ENCODE assay signal across 14 cellular contexts in genomic region chr3:32500225-32500624, GRCh38. TPM values are rescaled to one million over a fixed set of nuclear protein-coding genes. Genes with fewer than 3 reads are reported as not detected.
A peak's percentile ranks its signal among the peaks of the same experiment; 100 is the strongest.
DNase-seq lines count a peak whose midpoint lies in the region; ATAC-seq and TF ChIP-seq lines count a peak whose summit lies in the region.
"Had no signal": no experiment of that assay in that cellular context is flagged by ENCODE, and none has a peak within 500 bp of the region (broad histone marks: within the 10 kb centered on the region; RNA-seq: fewer than 3 reads in every experiment).

No MANE protein-coding gene starts in this region.

- DNase-seq in stimulated activated naive CD8-positive, alpha-beta T cell treated with anti-CD3 and anti-CD28 coated beads, Interleukin-15, amount 100 ng/mL, for 72 hours = no peak
- DNase-seq in activated CD8-positive, alpha-beta T cell treated with anti-CD3 and anti-CD28 coated beads for 36 hours = no peak
- DNase-seq in right lobe of liver (no peak), NCI-H774 (lab: John Stamatoyannopoulos, UW) (no peak), right atrium auricular region (ENCODE audit: low spot score) (no peak)
- DNase-seq: effector memory CD4-positive, alpha-beta T cell; GDM1; NCI-H1930; NK-92 treated with Interleukin-12 subunit alpha and Interleukin-12 subunit beta, amount 100 ng/mL, for 24 hours; SW 1271 had no signal

- peak overlapping the region; percentile 98 for H3K4me3 Mint-ChIP-seq in stimulated activated naive CD8-positive, alpha-beta T cell treated with anti-CD3 and anti-CD28 coated beads, Interleukin-15, Interleukin-2, amounts not matched to agents 100 ng/mL and 50 ng/mL, for 24 hours
- H3K4me3 Mint-ChIP-seq in stimulated activated naive CD8-positive, alpha-beta T cell treated with anti-CD3 and anti-CD28 coated beads, Interleukin-15, amount 100 ng/mL, for 72 hours = peak overlapping the region in 1 of 2 donors; percentile 98
- H3K4me3 Mint-ChIP-seq in activated CD8-positive, alpha-beta T cell treated with anti-CD3 and anti-CD28 coated beads for 36 hours = peak overlapping the region; percentile 97

- H3K27me3 ChIP-seq in right lobe of liver = no peaks in the 10 kb centered on the region
- no peaks in the 10 kb centered on the region for H3K27me3 ChIP-seq in right atrium auricular region
- H3K27me3 ChIP-seq: ascending aorta had no signal

- POLR2A ChIA-PET in activated CD8-positive, alpha-beta T cell treated with anti-CD3 and anti-CD28 coated beads for 36 hours (lab: Charles Lee) = interaction anchor here (1.6 kb wide), 1 partner anchor 67 kb away, joined by 3 read pairs; no protein-coding TSS in a partner anchor

- peaks cover 24% of the 10 kb centered on the region for H3K36me3 Mint-ChIP-seq in stimulated activated naive CD8-positive, alpha-beta T cell treated with anti-CD3 and anti-CD28 coated beads, Interleukin-15, Interleukin-2, amounts not matched to agents 100 ng/mL and 50 ng/mL, for 24 hours (ENCODE audit: low read depth)
- peaks cover 17% of the 10 kb centered on the region for H3K36me3 Mint-ChIP-seq in activated CD8-positive, alpha-beta T cell treated with anti-CD3 and anti-CD28 coated beads for 36 hours (ENCODE audit: low read depth)

- no peak for TF ChIP-seq POLR2A in right lobe of liver (IDR thresholded peaks at IDR 0.05)

- intact Hi-C loops in activated CD8-positive, alpha-beta T cell treated with anti-CD3 and anti-CD28 coated beads for 36 hours (cut with micrococcal nuclease) = no loop called here
- intact Hi-C loops in right lobe of liver (cut with DNase I) = loop anchor here in 1 of 2 donors (10.0 kb wide), 1 partner anchor 165 kb away; no protein-coding TSS in a partner anchor

- H3K27ac ChIP-seq in right lobe of liver (peak overlapping the region in 2 of 3 donors; percentile 90 to 96), right atrium auricular region (no peak overlapping the region)
- H3K27ac ChIP-seq: ascending aorta had no signal

- CTCF ChIA-PET in activated CD8-positive, alpha-beta T cell treated with anti-CD3 and anti-CD28 coated beads for 36 hours (lab: Charles Lee) = no interaction called here

- TF ChIP-seq CTCF in activated CD8-positive, alpha-beta T cell treated with anti-CD3 and anti-CD28 coated beads for 36 hours (IDR thresholded peaks at IDR 0.05) = no peak
- TF ChIP-seq CTCF in right lobe of liver (IDR thresholded peaks at IDR 0.05) (no peak), right atrium auricular region (IDR thresholded peaks at IDR 0.05) (no peak)

- H3K9me3 ChIP-seq in right lobe of liver (no peaks in the 10 kb centered on the region), right atrium auricular region (no peaks in the 10 kb centered on the region)
- H3K9me3 ChIP-seq: ascending aorta had no signal

- H3K4me1 ChIP-seq in right lobe of liver = peaks cover 0 to 35% (median 12%) of the 10 kb centered on the region in 4 donors
- peaks cover 0 to 10% of the 10 kb centered on the region in 2 donors for H3K4me1 ChIP-seq in right atrium auricular region

- no peak overlapping the region for H3K27ac Mint-ChIP-seq in stimulated activated naive CD8-positive, alpha-beta T cell treated with anti-CD3 and anti-CD28 coated beads, Interleukin-15, Interleukin-2, amounts not matched to agents 100 ng/mL and 50 ng/mL, for 24 hours
- H3K27ac Mint-ChIP-seq in stimulated activated naive CD8-positive, alpha-beta T cell treated with anti-CD3 and anti-CD28 coated beads, Interleukin-15, amount 100 ng/mL, for 72 hours = no peak overlapping the region
- peak overlapping the region; percentile 36 for H3K27ac Mint-ChIP-seq in activated CD8-positive, alpha-beta T cell treated with anti-CD3 and anti-CD28 coated beads for 36 hours

- no peaks in the 10 kb centered on the region for H3K9me3 Mint-ChIP-seq in stimulated activated naive CD8-positive, alpha-beta T cell treated with anti-CD3 and anti-CD28 coated beads, Interleukin-15, Interleukin-2, amounts not matched to agents 100 ng/mL and 50 ng/mL, for 24 hours
- no peaks in the 10 kb centered on the region for H3K9me3 Mint-ChIP-seq in stimulated activated naive CD8-positive, alpha-beta T cell treated with anti-CD3 and anti-CD28 coated beads, Interleukin-15, amount 100 ng/mL, for 72 hours
- H3K9me3 Mint-ChIP-seq in activated CD8-positive, alpha-beta T cell treated with anti-CD3 and anti-CD28 coated beads for 36 hours = no peaks in the 10 kb centered on the region

- WGBS in right lobe of liver (ENCODE audit: insufficient coverage, low coverage, low lambda C conversion rate, missing lambda C conversion rate) = 25% methylated on average over 2 of the region's 2 CpGs

- H3K4me3 ChIP-seq in right lobe of liver = peak overlapping the region in 2 of 3 donors; percentile 95 to 98
- no peak overlapping the region for H3K4me3 ChIP-seq in right atrium auricular region

- no peaks in the 10 kb centered on the region for H3K27me3 Mint-ChIP-seq in stimulated activated naive CD8-positive, alpha-beta T cell treated with anti-CD3 and anti-CD28 coated beads, Interleukin-15, Interleukin-2, amounts not matched to agents 100 ng/mL and 50 ng/mL, for 24 hours
- H3K27me3 Mint-ChIP-seq in stimulated activated naive CD8-positive, alpha-beta T cell treated with anti-CD3 and anti-CD28 coated beads, Interleukin-15, amount 100 ng/mL, for 72 hours = no peaks in the 10 kb centered on the region
- H3K27me3 Mint-ChIP-seq in activated CD8-positive, alpha-beta T cell treated with anti-CD3 and anti-CD28 coated beads for 36 hours = no peaks in the 10 kb centered on the region

- ATAC-seq in stimulated activated naive CD8-positive, alpha-beta T cell treated with anti-CD3 and anti-CD28 coated beads, Interleukin-15, amount 100 ng/mL, for 72 hours = no peak
- ATAC-seq in activated CD8-positive, alpha-beta T cell treated with anti-CD3 and anti-CD28 coated beads for 36 hours = no peak
- ATAC-seq in right lobe of liver = no peak
- no peak for ATAC-seq in GM18870 (IDR thresholded peaks at IDR 0.05; ENCODE audit: unreplicated experiment)
- no peak for ATAC-seq in HG03342 (IDR thresholded peaks at IDR 0.05; ENCODE audit: unreplicated experiment)

- H3K36me3 ChIP-seq in right lobe of liver (no peaks in the 10 kb centered on the region), right atrium auricular region (no peaks in the 10 kb centered on the region)
- H3K36me3 ChIP-seq: ascending aorta had no signal

- peaks cover 60% of the 10 kb centered on the region for H3K4me1 Mint-ChIP-seq in stimulated activated naive CD8-positive, alpha-beta T cell treated with anti-CD3 and anti-CD28 coated beads, Interleukin-15, Interleukin-2, amounts not matched to agents 100 ng/mL and 50 ng/mL, for 24 hours (ENCODE audit: low read depth)
- peaks cover 44% of the 10 kb centered on the region for H3K4me1 Mint-ChIP-seq in stimulated activated naive CD8-positive, alpha-beta T cell treated with anti-CD3 and anti-CD28 coated beads, Interleukin-15, amount 100 ng/mL, for 72 hours
- peaks cover 36% of the 10 kb centered on the region for H3K4me1 Mint-ChIP-seq in activated CD8-positive, alpha-beta T cell treated with anti-CD3 and anti-CD28 coated beads for 36 hours (ENCODE audit: low read depth)

RNA-seq across cellular contexts. Expression of gene CMTM6, which starts 2.4 kb away (rescaled TPM):
- total RNA-seq in activated CD8-positive, alpha-beta T cell treated with anti-CD3 and anti-CD28 coated beads for 36 hours = 10 to 100 TPM; 49.8 to 50.1 TPM
- total RNA-seq in right lobe of liver (10 to 100 TPM; 45.2 to 69.1 (median 57.2) TPM), right atrium auricular region (10 to 100 TPM; 16.6 to 25.9 TPM)

Comparison
In these comparisons a context has a peak if more than half of its experiments do, and no peak if none do; other contexts are left out.
1. H3K27ac ChIP-seq: peak in right lobe of liver (2 of 3); none in right atrium auricular region (0 of 2).
2. H3K4me3 ChIP-seq: peak in right lobe of liver (2 of 3); none in right atrium auricular region (0 of 2).